ENCODE assay signal across 2 cellular contexts in genomic region chr9:88786291-88787054, GRCh38.
TF ChIP-seq lines count a peak whose summit lies in the region.

No MANE protein-coding gene starts in this region.

TF ChIP-seq in IMR-90, 13 proteins besides CTCF, POLR2A, EP300 and RAD21:
- TF ChIP-seq CHD1 (IDR thresholded peaks at IDR 0.05; ENCODE audit: low read depth, low read length), result no peak
- TF ChIP-seq USF2 (IDR thresholded peaks at IDR 0.05; ENCODE audit: low read depth, low read length), result no peak
- no peak for TF ChIP-seq CEBPB (IDR thresholded peaks at IDR 0.05; ENCODE audit: low read depth, low read length)
- no peak for TF ChIP-seq NFE2L2 (IDR thresholded peaks at IDR 0.05; ENCODE audit: low read depth, low read length)
- no peak for TF ChIP-seq SMC3 (IDR thresholded peaks at IDR 0.05; ENCODE audit: low read depth, low read length)
- no peak for TF ChIP-seq FOS (IDR thresholded peaks at IDR 0.05; ENCODE audit: low read depth, low read length)
- TF ChIP-seq ELK1 (IDR thresholded peaks at IDR 0.05; ENCODE audit: borderline replicate concordance, low read depth, low read length), result no peak
- no peak for TF ChIP-seq RCOR1 (IDR thresholded peaks at IDR 0.05; ENCODE audit: insufficient replicate concordance, low read length)
- TF ChIP-seq RFX5 (IDR thresholded peaks at IDR 0.05; ENCODE audit: low read depth, low read length), result no peak
- TF ChIP-seq MXI1 (IDR thresholded peaks at IDR 0.05; ENCODE audit: borderline replicate concordance, low read depth, low read length), result no peak
- TF ChIP-seq BHLHE40 (IDR thresholded peaks at IDR 0.05; ENCODE audit: low read depth, low read length), result no peak
- TF ChIP-seq MAZ (IDR thresholded peaks at IDR 0.05; ENCODE audit: borderline replicate concordance, low read depth, low read length), result no peak

TF ChIP-seq in H1, 55 proteins besides CTCF, POLR2A, EP300 and RAD21 (continued from another document):
- no peak for TF ChIP-seq HDAC6 (IDR thresholded peaks at IDR 0.05; ENCODE audit: low read depth, low read length)
- no peak for TF ChIP-seq RNF2 (IDR thresholded peaks at IDR 0.05; ENCODE audit: borderline replicate concordance, low read depth, low read length, missing control alignments, poor library complexity, severe bottlenecking)
- no peak for TF ChIP-seq MAFK (IDR thresholded peaks at IDR 0.05; ENCODE audit: low read depth, low read length)
- no peak for TF ChIP-seq EZH2 (IDR thresholded peaks at IDR 0.05; ENCODE audit: low read depth, low read length, severe bottlenecking)
- no peak for TF ChIP-seq SP4 (IDR thresholded peaks at IDR 0.05; ENCODE audit: low read length)
- no peak for TF ChIP-seq SIRT6 (IDR thresholded peaks at IDR 0.05; ENCODE audit: low read length)
- TF ChIP-seq EGR1 (IDR thresholded peaks at IDR 0.05; ENCODE audit: borderline replicate concordance, low read depth, low read length), result no peak
- TF ChIP-seq SAP30 (IDR thresholded peaks at IDR 0.05; ENCODE audit: insufficient read depth, insufficient replicate concordance, low read length), result no peak
- TF ChIP-seq, protein P1, sequence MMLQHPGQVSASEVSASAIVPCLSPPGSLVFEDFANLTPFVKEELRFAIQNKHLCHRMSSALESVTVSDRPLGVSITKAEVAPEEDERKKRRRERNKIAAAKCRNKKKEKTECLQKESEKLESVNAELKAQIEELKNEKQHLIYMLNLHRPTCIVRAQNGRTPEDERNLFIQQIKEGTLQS (IDR thresholded peaks at IDR 0.05; ENCODE audit: insufficient read depth, low read depth, low read length), result no peak
- TF ChIP-seq BACH1 (IDR thresholded peaks at IDR 0.05; ENCODE audit: low read length), result no peak
- no peak for TF ChIP-seq KDM4A (IDR thresholded peaks at IDR 0.05; ENCODE audit: low read depth, low read length, severe bottlenecking)
- TF ChIP-seq CHD1 (IDR thresholded peaks at IDR 0.05; ENCODE audit: low read depth, low read length), result no peak
- TF ChIP-seq NANOG (IDR thresholded peaks at IDR 0.05; ENCODE audit: insufficient read depth, low read depth, low read length, poor library complexity, severe bottlenecking), result no peak
- no peak for TF ChIP-seq SUZ12 (IDR thresholded peaks at IDR 0.05; ENCODE audit: low read length)
- TF ChIP-seq SP2 (IDR thresholded peaks at IDR 0.05; ENCODE audit: low read length), result no peak
- no peak for TF ChIP-seq MAX (IDR thresholded peaks at IDR 0.05)
- no peak for TF ChIP-seq CBX8 (IDR thresholded peaks at IDR 0.05; ENCODE audit: borderline replicate concordance, low read depth, low read length)
- TF ChIP-seq POLR2AphosphoS5 (IDR thresholded peaks at IDR 0.05; ENCODE audit: low read depth, low read length), result no peak
- no peak for TF ChIP-seq ASH2L (IDR thresholded peaks at IDR 0.05; ENCODE audit: low read length)
